Comparison of ENCODE assay signal across 25 cellular contexts in genomic region chr15:31470756-31471155, GRCh38.
DNase-seq lines count a peak whose midpoint lies in the region; ATAC-seq and TF ChIP-seq lines count a peak whose summit lies in the region.
"Had no signal": no experiment of that assay in that cellular context is flagged by ENCODE, and none has a peak within 500 bp of the region (broad histone marks: within the 10 kb centered on the region; RNA-seq: fewer than 3 reads in every experiment).

No MANE protein-coding gene starts in this region.

- no peaks in the 10 kb centered on the region for H3F3A ChIP-seq in smooth muscle cell (ENCODE audit: low read depth)

- 85% methylated on average over 2 of the region's 2 CpGs for WGBS in smooth muscle cell (ENCODE audit: low lambda C conversion rate)

- no peaks in the 10 kb centered on the region for H3K36me3 ChIP-seq in SJCRH30
- H3K36me3 ChIP-seq in smooth muscle cell (ENCODE audit: low read depth): no peaks in the 10 kb centered on the region
- H3K36me3 ChIP-seq: BLaER1 treated with 17β-estradiol and CSF1 and Interleukin-3, amounts not matched to agents 10 nM and 100 nM; neutrophil; prostate gland; tibial nerve had no signal

- H3K4me1 ChIP-seq in SJCRH30 (peaks cover 37% of the 10 kb centered on the region), smooth muscle cell (ENCODE audit: low read depth) (peaks cover 4% of the 10 kb centered on the region)
- H3K4me1 ChIP-seq: prostate gland had no signal

- H3K27ac Mint-ChIP-seq in natural killer cell (peak overlapping the region; percentile 36 to 73), glutamatergic neuron (ENCODE audit: unreplicated experiment) (peak overlapping the region; percentile 83)
- H3K27ac Mint-ChIP-seq in natural killer cell treated with Interleukin-12 subunit alpha and Interleukin-12 subunit beta and Interleukin-15 and Interleukin-18, amount 100 ng/mL, for 72 hours: peak overlapping the region in 1 of 2 donors; percentile 94
- no peak overlapping the region for H3K27ac Mint-ChIP-seq in activated CD4-positive, alpha-beta memory T cell treated with anti-CD3 and anti-CD28 coated beads, Interleukin-2, amount 10 ng/mL, durations not matched to agents 7 days and 5 days

- H3K36me3 Mint-ChIP-seq in natural killer cell: no peaks in the 10 kb centered on the region
- H3K36me3 Mint-ChIP-seq in natural killer cell treated with Interleukin-12 subunit alpha and Interleukin-12 subunit beta and Interleukin-15 and Interleukin-18, amount 100 ng/mL, for 72 hours: no peaks in the 10 kb centered on the region
- no peaks in the 10 kb centered on the region for H3K36me3 Mint-ChIP-seq in glutamatergic neuron (ENCODE audit: unreplicated experiment)
- peaks cover 5% of the 10 kb centered on the region for H3K36me3 Mint-ChIP-seq in activated CD4-positive, alpha-beta memory T cell treated with anti-CD3 and anti-CD28 coated beads, Interleukin-2, amount 10 ng/mL, durations not matched to agents 7 days and 5 days (ENCODE audit: low read depth)

- no peak for DNase-seq in natural killer cell
- no peak for DNase-seq in natural killer cell treated with Interleukin-12 subunit alpha and Interleukin-12 subunit beta and Interleukin-15 and Interleukin-18, amount 100 ng/mL, for 72 hours (ENCODE audit: low spot score)
- no peak for DNase-seq in SJCRH30
- DNase-seq in glutamatergic neuron: no peak
- no peak for DNase-seq in smooth muscle cell (lab: John Stamatoyannopoulos, UW; ENCODE audit: unreplicated experiment)
- DNase-seq in activated CD4-positive, alpha-beta memory T cell treated with anti-CD3 and anti-CD28 coated beads, Interleukin-2, amount 10 ng/mL, durations not matched to agents 7 days and 5 days: no peak
- DNase-seq in stimulated activated CD4-positive, alpha-beta T cell treated with anti-CD3 and anti-CD28 coated beads, Interleukin-4, amount 100 ng/mL, for 4 hours: no peak
- DNase-seq in AG08395 (ENCODE audit: low spot score): no peak
- DNase-seq: ACHN; activated CD4-positive, alpha-beta T cell treated with anti-CD3 and anti-CD28 coated beads, Interleukin-2, amount 50 U/mL, for 48 hours; activated gamma-delta T cell; activated T-cell treated with anti-CD3 and anti-CD28 coated beads for 4 hours; cerebellar nuclear complex; DND-41; NCI-H1105; NCI-H187 treated with DMSO at 0.1 percent for 48 hours; NCI-H526 treated with DMSO at 0.1 percent for 48 hours had no signal

- H3K27ac ChIP-seq in SJCRH30 (peak overlapping the region; percentile 22; the same call in 1 of the 2 replicates), smooth muscle cell (ENCODE audit: low read depth) (no peak overlapping the region)
- H3K27ac ChIP-seq: BLaER1 treated with 17β-estradiol and CSF1 and Interleukin-3, amounts not matched to agents 10 nM and 100 nM; epithelial cell of prostate; neutrophil; prostate gland; tibial nerve had no signal

- H4K20me1 ChIP-seq in smooth muscle cell (ENCODE audit: low read depth): no peaks in the 10 kb centered on the region
- H4K20me1 ChIP-seq: BLaER1 treated with 17β-estradiol and CSF1 and Interleukin-3, amounts not matched to agents 10 nM and 100 nM had no signal

- CTCF ChIA-PET in activated CD4-positive, alpha-beta memory T cell treated with anti-CD3 and anti-CD28 coated beads, Interleukin-2, amount 10 ng/mL, durations not matched to agents 7 days and 5 days (lab: Charles Lee): no interaction called here

- H3K4me1 Mint-ChIP-seq in natural killer cell (peaks cover 39 to 42% of the 10 kb centered on the region in 2 donors), glutamatergic neuron (ENCODE audit: low read depth, unreplicated experiment) (peaks cover 52% of the 10 kb centered on the region)
- H3K4me1 Mint-ChIP-seq in natural killer cell treated with Interleukin-12 subunit alpha and Interleukin-12 subunit beta and Interleukin-15 and Interleukin-18, amount 100 ng/mL, for 72 hours (ENCODE audit: low read depth in 2 of 2): peaks cover 36 to 42% of the 10 kb centered on the region in 2 donors
- H3K4me1 Mint-ChIP-seq in activated CD4-positive, alpha-beta memory T cell treated with anti-CD3 and anti-CD28 coated beads, Interleukin-2, amount 10 ng/mL, durations not matched to agents 7 days and 5 days: peaks cover 34% of the 10 kb centered on the region

- H3K9me3 Mint-ChIP-seq in natural killer cell (no peaks in the 10 kb centered on the region), glutamatergic neuron (ENCODE audit: unreplicated experiment) (peaks cover 16% of the 10 kb centered on the region)
- no peaks in the 10 kb centered on the region for H3K9me3 Mint-ChIP-seq in natural killer cell treated with Interleukin-12 subunit alpha and Interleukin-12 subunit beta and Interleukin-15 and Interleukin-18, amount 100 ng/mL, for 72 hours
- H3K9me3 Mint-ChIP-seq in activated CD4-positive, alpha-beta memory T cell treated with anti-CD3 and anti-CD28 coated beads, Interleukin-2, amount 10 ng/mL, durations not matched to agents 7 days and 5 days: no peaks in the 10 kb centered on the region

- intact Hi-C loops in natural killer cell (cut with micrococcal nuclease): loop anchor here (5.0 kb wide), 2 partner anchors 33 to 78 kb away; no protein-coding TSS in a partner anchor

- TF ChIP-seq CTCF in natural killer cell (IDR thresholded peaks at IDR 0.05) (no peak), glutamatergic neuron (IDR thresholded peaks at IDR 0.05; ENCODE audit: partially characterized antibody, unreplicated experiment) (no peak), smooth muscle cell (IDR thresholded peaks at IDR 0.05; ENCODE audit: borderline replicate concordance, insufficient read depth, poor library complexity, severe bottlenecking) (no peak)

- H3K4me2 ChIP-seq in smooth muscle cell: no peak overlapping the region
- H3K4me2 ChIP-seq: BLaER1 treated with 17β-estradiol and CSF1 and Interleukin-3, amounts not matched to agents 10 nM and 100 nM had no signal

- H3K27me3 Mint-ChIP-seq in natural killer cell (ENCODE audit: low read depth in 2 of 2): no peaks in the 10 kb centered on the region
- H3K27me3 Mint-ChIP-seq in natural killer cell treated with Interleukin-12 subunit alpha and Interleukin-12 subunit beta and Interleukin-15 and Interleukin-18, amount 100 ng/mL, for 72 hours: no peaks in the 10 kb centered on the region
- peaks cover 14% of the 10 kb centered on the region for H3K27me3 Mint-ChIP-seq in glutamatergic neuron (ENCODE audit: unreplicated experiment)
- H3K27me3 Mint-ChIP-seq in activated CD4-positive, alpha-beta memory T cell treated with anti-CD3 and anti-CD28 coated beads, Interleukin-2, amount 10 ng/mL, durations not matched to agents 7 days and 5 days: peaks cover 1% of the 10 kb centered on the region

- H3K4me3 ChIP-seq in SJCRH30 (no peak overlapping the region), smooth muscle cell (no peak overlapping the region)
- H3K4me3 ChIP-seq: BLaER1 treated with 17β-estradiol and CSF1 and Interleukin-3, amounts not matched to agents 10 nM and 100 nM; K562; prostate gland; tibial nerve had no signal

- H3K27me3 ChIP-seq in SJCRH30: no peaks in the 10 kb centered on the region
- no peaks in the 10 kb centered on the region for H3K27me3 ChIP-seq in smooth muscle cell (ENCODE audit: low read depth)
- H3K27me3 ChIP-seq: BLaER1 treated with 17β-estradiol and CSF1 and Interleukin-3, amounts not matched to agents 10 nM and 100 nM; tibial nerve had no signal

- no peaks in the 10 kb centered on the region for H3K9me3 ChIP-seq in SJCRH30 (replicated peaks)
- no peaks in the 10 kb centered on the region for H3K9me3 ChIP-seq in smooth muscle cell (replicated peaks; ENCODE audit: low read depth)
- H3K9me3 ChIP-seq: BLaER1 treated with 17β-estradiol and CSF1 and Interleukin-3, amounts not matched to agents 10 nM and 100 nM; neutrophil; prostate gland; tibial nerve had no signal

- H2AFZ ChIP-seq in smooth muscle cell (ENCODE audit: low read depth): no peak overlapping the region

- POLR2A ChIA-PET in activated CD4-positive, alpha-beta memory T cell treated with anti-CD3 and anti-CD28 coated beads, Interleukin-2, amount 10 ng/mL, durations not matched to agents 7 days and 5 days (lab: Charles Lee): interaction anchor here (1.2 kb wide), 1 partner anchor 12 kb away, joined by 3 read pairs; no protein-coding TSS in a partner anchor

- ATAC-seq in natural killer cell: no peak
- ATAC-seq in natural killer cell treated with Interleukin-12 subunit alpha and Interleukin-12 subunit beta and Interleukin-15 and Interleukin-18, amount 100 ng/mL, for 72 hours: no peak
- ATAC-seq: activated CD4-positive, CD25-positive, alpha-beta regulatory T cell treated with anti-CD3 and anti-CD28 coated beads, Interleukin-2, amount 50 U/mL, for 24 hours; K562; Panc1 had no signal

- no peak overlapping the region for H3K9ac ChIP-seq in smooth muscle cell (ENCODE audit: low read depth)
- H3K9ac ChIP-seq: BLaER1 treated with 17β-estradiol and CSF1 and Interleukin-3, amounts not matched to agents 10 nM and 100 nM had no signal

- H3K79me2 ChIP-seq in smooth muscle cell (ENCODE audit: low read depth): no peaks in the 10 kb centered on the region

- no peak overlapping the region for H3K4me3 Mint-ChIP-seq in natural killer cell
- no peak overlapping the region for H3K4me3 Mint-ChIP-seq in natural killer cell treated with Interleukin-12 subunit alpha and Interleukin-12 subunit beta and Interleukin-15 and Interleukin-18, amount 100 ng/mL, for 72 hours
- no peak overlapping the region for H3K4me3 Mint-ChIP-seq in glutamatergic neuron (ENCODE audit: unreplicated experiment)
- H3K4me3 Mint-ChIP-seq in activated CD4-positive, alpha-beta memory T cell treated with anti-CD3 and anti-CD28 coated beads, Interleukin-2, amount 10 ng/mL, durations not matched to agents 7 days and 5 days: no peak overlapping the region
